Comparison of ENCODE assay signal across 8 cellular contexts in genomic region chr10:73873843-73874215, GRCh38. TPM values are rescaled to one million over a fixed set of nuclear protein-coding genes. Genes with fewer than 3 reads are reported as not detected.
DNase-seq lines count a peak whose midpoint lies in the region; ATAC-seq and TF ChIP-seq lines count a peak whose summit lies in the region.

No MANE protein-coding gene starts in this region.

- DNase-seq in T-helper 9 cell (peak; percentile 27), left ventricle myocardium inferior (no peak), foreskin keratinocyte (no peak), foreskin melanocyte (no peak)
- DNase-seq in stimulated activated naive B cell treated with anti-CD40 and anti-IgM and Interleukin-4, amounts not matched to agents 10 μg/mL and 1 μg/mL and 100 μg/mL, for 72 hours, result no peak

- H3K36me3 ChIP-seq in left ventricle myocardium inferior, result peaks cover 16% of the 10 kb centered on the region

- peaks cover 11 to 24% of the 10 kb centered on the region in 2 donors for H3K36me3 Mint-ChIP-seq in stimulated activated naive B cell treated with anti-CD40 and anti-IgM and Interleukin-4, amounts not matched to agents 10 μg/mL and 1 μg/mL and 100 μg/mL, for 72 hours

- H3K4me1 ChIP-seq in left ventricle myocardium inferior (peaks cover 42% of the 10 kb centered on the region), foreskin keratinocyte (peaks cover 13% of the 10 kb centered on the region)

- H3K4me3 ChIP-seq in left ventricle myocardium inferior, result peak overlapping the region; percentile 89

- 0 out of 2 replicates have a peak overlapping the region, but pooled peaks have one; percentile 18 for H3K27ac ChIP-seq in 22Rv1
- H3K27ac ChIP-seq in left ventricle myocardium inferior (replicated peaks), result peak overlapping the region; percentile 79
- no peak overlapping the region for H3K27ac ChIP-seq in foreskin keratinocyte

- H3K4me3 Mint-ChIP-seq in stimulated activated naive B cell treated with anti-CD40 and anti-IgM and Interleukin-4, amounts not matched to agents 10 μg/mL and 1 μg/mL and 100 μg/mL, for 72 hours, result peak overlapping the region; percentile 66 to 90

- no peak for TF ChIP-seq CTCF in 22Rv1 (IDR thresholded peaks at IDR 0.05)
- TF ChIP-seq CTCF in left ventricle myocardium inferior (IDR thresholded peaks at IDR 0.05; ENCODE audit: borderline replicate concordance), result no peak
- TF ChIP-seq CTCF in foreskin keratinocyte (conservative IDR thresholded peaks at IDR 0.05), result no peak

- no peak overlapping the region for H3K27ac Mint-ChIP-seq in stimulated activated naive B cell treated with anti-CD40 and anti-IgM and Interleukin-4, amounts not matched to agents 10 μg/mL and 1 μg/mL and 100 μg/mL, for 72 hours

- H3K27me3 Mint-ChIP-seq in stimulated activated naive B cell treated with anti-CD40 and anti-IgM and Interleukin-4, amounts not matched to agents 10 μg/mL and 1 μg/mL and 100 μg/mL, for 72 hours, result no peaks in the 10 kb centered on the region

- intact Hi-C loops in left ventricle myocardium inferior (cut with micrococcal nuclease), result no loop called here

- peaks cover 17% of the 10 kb centered on the region for H3K27me3 ChIP-seq in left ventricle myocardium inferior (ENCODE audit: low read depth)
- H3K27me3 ChIP-seq in foreskin keratinocyte, result no peaks in the 10 kb centered on the region

- peak; percentile 5 for ATAC-seq in GM18909 (IDR thresholded peaks at IDR 0.05; ENCODE audit: poor library complexity, unreplicated experiment)
- ATAC-seq in stimulated activated naive B cell treated with anti-CD40 and anti-IgM and Interleukin-4, amounts not matched to agents 10 μg/mL and 1 μg/mL and 100 μg/mL, for 72 hours (replicated peaks), result peak; percentile 1 to 5
- ATAC-seq in foreskin keratinocyte, result no peak
- ATAC-seq in GM18870 (IDR thresholded peaks at IDR 0.05; ENCODE audit: unreplicated experiment), result no peak

- H3K4me1 Mint-ChIP-seq in stimulated activated naive B cell treated with anti-CD40 and anti-IgM and Interleukin-4, amounts not matched to agents 10 μg/mL and 1 μg/mL and 100 μg/mL, for 72 hours, result peaks cover 32 to 61% of the 10 kb centered on the region in 2 donors

- no peaks in the 10 kb centered on the region for H3K9me3 Mint-ChIP-seq in stimulated activated naive B cell treated with anti-CD40 and anti-IgM and Interleukin-4, amounts not matched to agents 10 μg/mL and 1 μg/mL and 100 μg/mL, for 72 hours

- no peaks in the 10 kb centered on the region for H3K9me3 ChIP-seq in left ventricle myocardium inferior (replicated peaks)

RNA-seq across cellular contexts. Expression of gene CAMK2G, which starts 0.5 kb away (rescaled TPM):
- total RNA-seq in left ventricle myocardium inferior (12.5 TPM), foreskin keratinocyte (16.9 and 18.6 TPM in 2 replicates)
- polyA plus RNA-seq in foreskin keratinocyte, result 9.7 and 10.6 TPM in 2 replicates

RNA-seq across cellular contexts. Expression of gene PLAU, which starts 37.1 kb away (rescaled TPM):
- total RNA-seq in left ventricle myocardium inferior (4.9 TPM), foreskin keratinocyte (630 and 1,498 TPM in 2 replicates)
- polyA plus RNA-seq in foreskin keratinocyte, result 544 and 1,190 TPM in 2 replicates

Comparison
In these comparisons a context has a peak if more than half of its experiments do, and no peak if none do; other contexts are left out.
1. ATAC-seq: peak in GM18909 (single experiment) and stimulated activated naive B cell treated with anti-CD40 and anti-IgM and Interleukin-4, amounts not matched to agents 10 μg/mL and 1 μg/mL and 100 μg/mL, for 72 hours (2 of 2); none in foreskin keratinocyte (single experiment) and GM18870 (single experiment).
2. RNA of gene PLAU, which starts 37.1 kb away (total RNA-seq): 630 to 1,498 TPM in foreskin keratinocyte; 4.9 TPM in left ventricle myocardium inferior (single experiment); every median in the first group is over 100 times any median in the second.